Comparison of ENCODE assay signal across 19 cellular contexts in the genomic region with DNA sequence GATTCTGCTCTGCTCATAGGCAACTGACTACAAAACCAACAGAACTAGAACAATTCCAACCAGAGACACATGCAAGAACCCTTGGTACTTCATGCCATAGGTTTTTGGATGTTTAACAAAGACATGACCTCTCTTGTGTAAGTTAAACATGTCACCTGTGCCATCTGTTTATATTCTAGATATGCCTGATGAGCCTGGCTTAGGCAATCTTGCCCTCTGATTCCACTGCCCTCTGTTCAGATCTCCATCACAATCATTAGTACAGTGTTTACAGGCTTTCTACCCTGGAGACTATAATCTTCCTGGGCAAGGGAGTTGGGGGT.
"Had no signal": no experiment of that assay in that cellular context is flagged by ENCODE, and none has a peak within 500 bp of the region (broad histone marks: within the 10 kb centered on the region; RNA-seq: fewer than 3 reads in every experiment).

No MANE protein-coding gene starts in this region.

- ATAC-seq: activated CD8-positive, alpha-beta T cell treated with anti-CD3 and anti-CD28 coated beads, Interleukin-2, amount 10 ng/mL, durations not matched to agents 7 days and 5 days; activated T-cell treated with anti-CD3 and anti-CD28 coated beads, Interleukin-2, amount 50 U/mL, for 72 hours; esophagus mucosa had no signal

- H3K36me3 ChIP-seq: ascending aorta, uterus had no signal

- H3K27me3 Mint-ChIP-seq: activated B cell treated with CpG ODN at 0.5 μM for 24 hours, brain, type B pancreatic cell had no signal

- H3K4me3 Mint-ChIP-seq: activated B cell treated with CpG ODN at 0.5 μM for 24 hours; activated CD8-positive, alpha-beta T cell treated with anti-CD3 and anti-CD28 coated beads, Interleukin-2, amount 10 ng/mL, durations not matched to agents 7 days and 5 days; activated naive CD8-positive, alpha-beta T cell; activated T-cell treated with anti-CD3 and anti-CD28 coated beads, Interleukin-2, amount 50 U/mL, for 72 hours; dendritic cell treated with granulocyte-macrophage colony-stimulating factor and Interleukin-4, amounts not matched to agents 40 ng/mL and 50 ng/mL, for 4 days; endodermal cell; natural killer cell treated with Interleukin-12 subunit alpha and Interleukin-12 subunit beta and Interleukin-15 and Interleukin-18, amount 100 ng/mL, for 72 hours; T-helper 2 cell treated with Interferon-gamma antibody and Interleukin-4, amounts not matched to agents 5 μg/mL and 100 μg/mL, for 36 hours; type B pancreatic cell had no signal

- H3K36me3 Mint-ChIP-seq: activated naive CD8-positive, alpha-beta T cell; brain; natural killer cell treated with Interleukin-12 subunit alpha and Interleukin-12 subunit beta and Interleukin-15 and Interleukin-18, amount 100 ng/mL, for 72 hours; type B pancreatic cell had no signal

- H3K27ac Mint-ChIP-seq: activated B cell treated with CpG ODN at 0.5 μM for 24 hours; activated CD8-positive, alpha-beta T cell treated with anti-CD3 and anti-CD28 coated beads, Interleukin-2, amount 10 ng/mL, durations not matched to agents 7 days and 5 days; activated naive CD8-positive, alpha-beta T cell; activated T-cell treated with anti-CD3 and anti-CD28 coated beads, Interleukin-2, amount 50 U/mL, for 72 hours; dendritic cell treated with granulocyte-macrophage colony-stimulating factor and Interleukin-4, amounts not matched to agents 40 ng/mL and 50 ng/mL, for 4 days; endodermal cell; T-helper 2 cell treated with Interferon-gamma antibody and Interleukin-4, amounts not matched to agents 5 μg/mL and 100 μg/mL, for 36 hours had no signal

- H3K9me3 ChIP-seq: ascending aorta, uterus had no signal

- H3K9me3 Mint-ChIP-seq: activated B cell treated with CpG ODN at 0.5 μM for 24 hours; activated T-cell treated with anti-CD3 and anti-CD28 coated beads, Interleukin-2, amount 50 U/mL, for 72 hours; dendritic cell treated with granulocyte-macrophage colony-stimulating factor and Interleukin-4, amounts not matched to agents 40 ng/mL and 50 ng/mL, for 4 days; endodermal cell; natural killer cell treated with Interleukin-12 subunit alpha and Interleukin-12 subunit beta and Interleukin-15 and Interleukin-18, amount 100 ng/mL, for 72 hours; T-helper 2 cell treated with Interferon-gamma antibody and Interleukin-4, amounts not matched to agents 5 μg/mL and 100 μg/mL, for 36 hours; type B pancreatic cell had no signal

- DNase-seq: activated B cell treated with CpG ODN at 0.5 μM for 24 hours; activated CD4-positive, alpha-beta T cell treated with anti-CD3 and anti-CD28 coated beads, Interleukin-2, amount 50 U/mL, for 1 hour; activated CD8-positive, alpha-beta T cell treated with anti-CD3 and anti-CD28 coated beads, Interleukin-2, amount 10 ng/mL, durations not matched to agents 7 days and 5 days; activated naive CD4-positive, alpha-beta T cell treated with Interleukin-2 at 50 U/mL for 16 hours; activated T-cell treated with anti-CD3 and anti-CD28 coated beads for 4 hours; activated T-cell treated with anti-CD3 and anti-CD28 coated beads, Interleukin-2, amount 50 U/mL, for 72 hours; endodermal cell; stimulated activated CD4-positive, alpha-beta T cell treated with anti-CD3 and anti-CD28 coated beads, Interleukin-2, amount 100 ng/mL, for 48 hours; stimulated activated naive CD8-positive, alpha-beta T cell treated with anti-CD3 and anti-CD28 coated beads, Interleukin-15, Interleukin-2, amounts not matched to agents 100 U/mL and 50 U/mL, for 24 hours; T-helper 1 cell; uterus had no signal

- H3K27me3 ChIP-seq: ascending aorta, uterus had no signal

- H3K27ac ChIP-seq: ascending aorta, uterus had no signal

- H3K4me3 ChIP-seq: ascending aorta, uterus had no signal

- H3K4me1 Mint-ChIP-seq: endodermal cell had no signal
